8 cellular contexts compared by ENCODE assay signal in genomic region chr11:100687630-100688395, GRCh38. TPM values are rescaled to one million over a fixed set of nuclear protein-coding genes. Genes with fewer than 3 reads are reported as not detected.
DNase-seq lines count a peak whose midpoint lies in the region; ATAC-seq and TF ChIP-seq lines count a peak whose summit lies in the region.

No MANE protein-coding gene starts in this region.

- H3K27me3 ChIP-seq in DOHH2 (ENCODE audit: control insufficient read depth, low read length) (no peaks in the 10 kb centered on the region), smooth muscle cell (ENCODE audit: low read depth) (no peaks in the 10 kb centered on the region)

- H3K9me3 ChIP-seq in DOHH2 (ENCODE audit: control insufficient read depth, insufficient read depth, low read length) (no peaks in the 10 kb centered on the region), smooth muscle cell (replicated peaks; ENCODE audit: low read depth) (no peaks in the 10 kb centered on the region)

- H3F3A ChIP-seq in DOHH2 (ENCODE audit: control insufficient read depth, insufficient read depth) = peaks cover 8% of the 10 kb centered on the region
- H3F3A ChIP-seq in smooth muscle cell (ENCODE audit: low read depth) = peaks cover 6% of the 10 kb centered on the region

- H3K4me1 ChIP-seq in DOHH2 (ENCODE audit: control insufficient read depth, low read length) (peaks cover 46% of the 10 kb centered on the region), smooth muscle cell (ENCODE audit: low read depth) (peaks cover 36% of the 10 kb centered on the region)

- H3K9me2 ChIP-seq in DOHH2 (replicated peaks; ENCODE audit: control insufficient read depth, low read length) = no peaks in the 10 kb centered on the region

- H3K4me3 ChIP-seq in DOHH2 (ENCODE audit: low read length) (peak overlapping the region; percentile 96), cardiac fibroblast (replicated peaks in 1 of 2; ENCODE audit: low read depth in 2 of 2, low read length in 2 of 2) (peak overlapping the region; percentile 75 to 76), smooth muscle cell (peak overlapping the region; percentile 98)

- H3K27ac ChIP-seq in DOHH2 (ENCODE audit: low read depth, low read length) (peak overlapping the region; percentile 69), smooth muscle cell (ENCODE audit: low read depth) (peak overlapping the region; percentile 91)

- WGBS in smooth muscle cell (ENCODE audit: low lambda C conversion rate) = under 1% methylated on average over 24 of the region's 24 CpGs

- peaks cover 12% of the 10 kb centered on the region; the same call in 1 of the 2 replicates for H3K79me2 ChIP-seq in DOHH2 (ENCODE audit: control insufficient read depth, low read length)
- H3K79me2 ChIP-seq in smooth muscle cell (ENCODE audit: low read depth) = peaks cover 53% of the 10 kb centered on the region

- no peaks in the 10 kb centered on the region for H3K36me3 ChIP-seq in DOHH2 (ENCODE audit: control insufficient read depth, low read length)
- H3K36me3 ChIP-seq in smooth muscle cell (ENCODE audit: low read depth) = no peaks in the 10 kb centered on the region

- peak overlapping the region; percentile 94 for H3K9ac ChIP-seq in smooth muscle cell (ENCODE audit: low read depth)

- H3K4me2 ChIP-seq in DOHH2 (ENCODE audit: low read length) (peak overlapping the region; percentile 83), smooth muscle cell (peak overlapping the region; percentile 88)

- H4K20me1 ChIP-seq in DOHH2 (ENCODE audit: control insufficient read depth, insufficient read depth, low read depth, low read length) = no peaks in the 10 kb centered on the region
- H4K20me1 ChIP-seq in smooth muscle cell (ENCODE audit: low read depth) = peaks cover 13% of the 10 kb centered on the region

- peak; percentile 84 for DNase-seq in RPMI7951 (ENCODE audit: low read depth)
- DNase-seq in cardiac fibroblast (ENCODE audit: low read depth in 2 of 2) = peak; percentile 86 to 93
- peak; percentile 88 for DNase-seq in iris pigment epithelial cell (ENCODE audit: low read depth)
- DNase-seq in smooth muscle cell (lab: John Stamatoyannopoulos, UW; ENCODE audit: unreplicated experiment) = peak; percentile 40
- no peak for DNase-seq in central memory CD4-positive, alpha-beta T cell

- ATAC-seq in GM19463 (IDR thresholded peaks at IDR 0.05; ENCODE audit: unreplicated experiment) (peak; percentile 57), HG03520 (IDR thresholded peaks at IDR 0.05; ENCODE audit: unreplicated experiment) (peak; percentile 49)

- TF ChIP-seq CTCF in DOHH2 (IDR thresholded peaks at IDR 0.05; ENCODE audit: low read depth, low read length, poor library complexity, severe bottlenecking) = peak; percentile 75
- peak; percentile 74 for TF ChIP-seq CTCF in cardiac fibroblast (IDR thresholded peaks at IDR 0.05; ENCODE audit: low read depth, low read length)
- peak; percentile 54 for TF ChIP-seq CTCF in smooth muscle cell (IDR thresholded peaks at IDR 0.05; ENCODE audit: borderline replicate concordance, insufficient read depth, poor library complexity, severe bottlenecking)

- peak overlapping the region; percentile 97 for H2AFZ ChIP-seq in smooth muscle cell (ENCODE audit: low read depth)

RNA-seq across cellular contexts. Expression of gene ARHGAP42, which starts 0.7 kb away (rescaled TPM):
- total RNA-seq in RPMI7951 (2014; rRNA removed; shearing (Covaris generic)) = 9.4 and 11.4 TPM in 2 replicates
- 49.3 and 53.4 TPM in 2 replicates for total RNA-seq in smooth muscle cell
- polyA plus RNA-seq in smooth muscle cell = 12.2 and 12.7 TPM in 2 replicates
